15 cellular contexts compared by ENCODE assay signal in the genomic region with DNA sequence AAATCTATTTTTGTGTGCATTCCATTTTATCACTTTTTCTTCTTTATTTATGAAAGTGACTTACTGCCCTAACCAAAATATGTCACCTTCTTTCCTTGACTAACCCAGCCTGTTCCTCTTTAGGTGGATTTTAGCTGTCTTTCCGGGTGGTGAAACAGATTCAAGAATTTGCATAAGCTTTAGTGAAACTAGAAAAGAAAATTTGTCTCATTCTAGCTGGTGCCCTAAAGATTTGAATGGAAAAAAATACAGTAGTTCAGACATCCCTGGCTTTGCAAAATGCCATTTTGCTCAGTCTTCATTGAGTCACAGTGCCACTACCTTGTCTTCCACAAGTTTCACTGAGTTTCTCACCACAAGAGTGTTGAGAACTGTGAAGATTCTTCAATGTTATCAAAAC. TPM values are rescaled to one million over a fixed set of nuclear protein-coding genes. Genes with fewer than 3 reads are reported as not detected.
A peak's percentile ranks its signal among the peaks of the same experiment; 100 is the strongest.
DNase-seq lines count a peak whose midpoint lies in the region; ATAC-seq and TF ChIP-seq lines count a peak whose summit lies in the region.
"Had no signal": no experiment of that assay in that cellular context is flagged by ENCODE, and none has a peak within 500 bp of the region (broad histone marks: within the 10 kb centered on the region; RNA-seq: fewer than 3 reads in every experiment).

No MANE protein-coding gene starts in this region.

- H3K36me3 ChIP-seq in CD8-positive, alpha-beta T cell (ENCODE audit: insufficient read depth, low read length), result no peaks in the 10 kb centered on the region
- H3K36me3 ChIP-seq: neutrophil had no signal

- H3K4me3 Mint-ChIP-seq in CD8-positive, alpha-beta T cell, result no peak overlapping the region
- H3K4me3 Mint-ChIP-seq: activated CD4-positive, alpha-beta T cell treated with anti-CD3 and anti-CD28 coated beads, Interleukin-2, amount 10 ng/mL, durations not matched to agents 7 days and 5 days had no signal

- POLR2A ChIA-PET in CD8-positive, alpha-beta T cell (lab: Charles Lee), result no interaction called here

- H3K27ac Mint-ChIP-seq in CD8-positive, alpha-beta T cell, result no peak overlapping the region
- H3K27ac Mint-ChIP-seq: activated CD4-positive, alpha-beta T cell treated with anti-CD3 and anti-CD28 coated beads, Interleukin-2, amount 10 ng/mL, durations not matched to agents 7 days and 5 days had no signal

- H3K27ac ChIP-seq in CD8-positive, alpha-beta T cell (ENCODE audit: low read depth, low read length), result no peak overlapping the region
- H3K27ac ChIP-seq: epithelial cell of prostate, neutrophil had no signal

- H3K9me3 ChIP-seq in CD8-positive, alpha-beta T cell (ENCODE audit: low read length), result no peaks in the 10 kb centered on the region
- H3K9me3 ChIP-seq: neutrophil had no signal

- H3K27me3 ChIP-seq in CD8-positive, alpha-beta T cell (ENCODE audit: insufficient read depth, low read length), result no peaks in the 10 kb centered on the region
- H3K27me3 ChIP-seq: neutrophil had no signal

- no peak for TF ChIP-seq CTCF in CD8-positive, alpha-beta T cell (IDR thresholded peaks at IDR 0.05)

- DNase-seq in NCI-H526 (lab: John Stamatoyannopoulos, UW) (peak; percentile 19 to 50), DMS 273 (lab: John Stamatoyannopoulos, UW; ENCODE audit: unreplicated experiment) (no peak), superior temporal gyrus (ENCODE audit: extremely low spot score) (no peak)
- no peak for DNase-seq in NK-92 treated with Interleukin-12 subunit alpha and Interleukin-12 subunit beta, amount 100 ng/mL, for 24 hours (lab: John Stamatoyannopoulos, UW)
- DNase-seq in CD8-positive, alpha-beta T cell, result no peak
- DNase-seq: activated CD4-positive, alpha-beta T cell treated with anti-CD3 and anti-CD28 coated beads, Interleukin-2, amount 10 ng/mL, durations not matched to agents 7 days and 5 days; amygdala; C1 segment of cervical spinal cord; trophoblast cell had no signal

- intact Hi-C loops in CD8-positive, alpha-beta T cell (cut with DNase I, micrococcal nuclease), result no loop called here

- H3K36me3 Mint-ChIP-seq in CD8-positive, alpha-beta T cell, result no peaks in the 10 kb centered on the region

- no peaks in the 10 kb centered on the region for H3K27me3 Mint-ChIP-seq in CD8-positive, alpha-beta T cell (ENCODE audit: low read depth)

- CTCF ChIA-PET in CD8-positive, alpha-beta T cell (lab: Charles Lee), result no interaction called here

- H3K4me1 ChIP-seq in CD8-positive, alpha-beta T cell (ENCODE audit: insufficient read depth, low read length), result no peaks in the 10 kb centered on the region

- no peak overlapping the region for H3K4me3 ChIP-seq in CD8-positive, alpha-beta T cell (ENCODE audit: low read depth, low read length)

- H3K9me3 Mint-ChIP-seq in CD8-positive, alpha-beta T cell, result no peaks in the 10 kb centered on the region
- H3K9me3 Mint-ChIP-seq: activated CD4-positive, alpha-beta T cell treated with anti-CD3 and anti-CD28 coated beads, Interleukin-2, amount 10 ng/mL, durations not matched to agents 7 days and 5 days had no signal

- ATAC-seq in GM18502 (IDR thresholded peaks at IDR 0.05; ENCODE audit: poor library complexity, unreplicated experiment), result peak; percentile 85
- ATAC-seq in GM19468 (IDR thresholded peaks at IDR 0.05; ENCODE audit: extremely low read depth, unreplicated experiment), result peak; percentile 71
- peak; percentile 55 for ATAC-seq in HG03039 (IDR thresholded peaks at IDR 0.05; ENCODE audit: unreplicated experiment)
- ATAC-seq in CD8-positive, alpha-beta T cell, result no peak
- ATAC-seq: Panc1 had no signal

- H3K4me1 Mint-ChIP-seq in CD8-positive, alpha-beta T cell (ENCODE audit: low read depth), result no peaks in the 10 kb centered on the region
- H3K4me1 Mint-ChIP-seq: activated CD4-positive, alpha-beta T cell treated with anti-CD3 and anti-CD28 coated beads, Interleukin-2, amount 10 ng/mL, durations not matched to agents 7 days and 5 days had no signal

RNA-seq across cellular contexts. Expression of gene CCDC50, which starts 28.2 kb away (rescaled TPM):
- total RNA-seq in CD8-positive, alpha-beta T cell, result 1 to 10 TPM; 5.6 to 7.1 TPM

RNA-seq across cellular contexts. Expression of gene UTS2B, which starts 29.3 kb away (rescaled TPM):
- total RNA-seq in CD8-positive, alpha-beta T cell, result not detected

Comparison
In these comparisons a context has a peak if more than half of its experiments do, and no peak if none do; other contexts are left out.
1. DNase-seq: peak in NCI-H526 (2 of 2); none in DMS 273 (single experiment), NK-92 treated with Interleukin-12 subunit alpha and Interleukin-12 subunit beta, amount 100 ng/mL, for 24 hours (single experiment), superior temporal gyrus (single experiment) and CD8-positive, alpha-beta T cell (0 of 7).